ENCODE assay signal across 26 cellular contexts in the genomic region with DNA sequence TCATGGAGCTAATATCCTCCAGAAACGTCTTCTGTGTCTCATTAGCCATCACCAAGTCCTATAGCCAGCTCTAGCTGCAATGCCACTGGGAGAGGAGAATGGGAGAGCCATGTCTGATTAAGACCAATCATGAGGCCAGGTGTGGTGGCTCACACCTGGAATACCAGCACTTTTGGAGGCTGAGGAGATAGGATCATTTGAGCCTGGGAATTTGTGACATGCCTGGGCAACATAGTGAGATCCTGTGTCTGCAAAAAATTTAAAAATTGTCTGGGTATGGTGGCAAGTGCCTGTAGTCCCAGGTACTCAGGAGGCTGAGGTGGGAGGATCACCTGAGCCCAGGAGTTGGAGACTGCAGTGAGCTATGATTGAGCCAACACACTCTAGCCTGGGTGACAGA. TPM values are rescaled to one million over a fixed set of nuclear protein-coding genes. Genes with fewer than 3 reads are reported as not detected.
A peak's percentile ranks its signal among the peaks of the same experiment; 100 is the strongest.
DNase-seq lines count a peak whose midpoint lies in the region; ATAC-seq, FAIRE-seq and TF ChIP-seq lines count a peak whose summit lies in the region.
"Had no signal": no experiment of that assay in that cellular context is flagged by ENCODE, and none has a peak within 500 bp of the region (broad histone marks: within the 10 kb centered on the region; RNA-seq: fewer than 3 reads in every experiment).

No MANE protein-coding gene starts in this region.

- no peak for TF ChIP-seq CTCF in astrocyte (IDR thresholded peaks at IDR 0.05; ENCODE audit: insufficient read depth, low read depth, low read length)
- TF ChIP-seq CTCF in transverse colon (IDR thresholded peaks at IDR 0.05) = no peak
- TF ChIP-seq CTCF in glutamatergic neuron (IDR thresholded peaks at IDR 0.05; ENCODE audit: partially characterized antibody, unreplicated experiment) = no peak

- peaks cover 8% of the 10 kb centered on the region for H3K4me1 Mint-ChIP-seq in astrocyte (ENCODE audit: low read depth, unreplicated experiment)
- H3K4me1 Mint-ChIP-seq in glutamatergic neuron (ENCODE audit: low read depth, unreplicated experiment) = peaks cover 9% of the 10 kb centered on the region
- H3K4me1 Mint-ChIP-seq: CD14-positive monocyte, GM23338, H9 had no signal

- in situ Hi-C loops in transverse colon (cut with MboI; ENCODE audit: low pct_ligation_motif_present in 1 of 4, low pct_unique_long_range_greater_than_20kb in 1 of 4, low sequenced_read_pairs in 3 of 4) = no loop called here

- H3K4me3 Mint-ChIP-seq in astrocyte (ENCODE audit: unreplicated experiment) (no peak overlapping the region), glutamatergic neuron (ENCODE audit: unreplicated experiment) (no peak overlapping the region)
- H3K4me3 Mint-ChIP-seq: CD14-positive monocyte; CD4-positive, alpha-beta T cell; CD8-positive, alpha-beta memory T cell; GM23338; H9 had no signal

- H3K36me3 ChIP-seq in Karpas-422 (ENCODE audit: insufficient read depth, low read length) (peaks cover 76% of the 10 kb centered on the region), astrocyte (ENCODE audit: insufficient read depth, low read length) (peaks cover 8% of the 10 kb centered on the region), transverse colon (peaks cover 0 to 15% (median 5%) of the 10 kb centered on the region in 4 donors)
- H3K36me3 ChIP-seq: BE2C had no signal

- H3K4me3 ChIP-seq in Karpas-422 (ENCODE audit: low read length) (no peak overlapping the region), astrocyte (ENCODE audit: insufficient read depth, low read depth, low read length) (no peak overlapping the region), transverse colon (no peak overlapping the region)
- H3K4me3 ChIP-seq: A549; BLaER1 treated with 17β-estradiol and CSF1 and Interleukin-3, amounts not matched to agents 10 nM and 100 nM; GM23338 had no signal

- peaks cover 3% of the 10 kb centered on the region for H3K27me3 Mint-ChIP-seq in astrocyte (ENCODE audit: low read depth, unreplicated experiment)
- peaks cover 5% of the 10 kb centered on the region for H3K27me3 Mint-ChIP-seq in glutamatergic neuron (ENCODE audit: unreplicated experiment)

- H3K27ac Mint-ChIP-seq in astrocyte (ENCODE audit: unreplicated experiment) (peak overlapping the region; percentile 44), glutamatergic neuron (ENCODE audit: unreplicated experiment) (no peak overlapping the region)
- H3K27ac Mint-ChIP-seq: CD4-positive, alpha-beta T cell; CD8-positive, alpha-beta memory T cell; GM23338; H9 had no signal

- no peaks in the 10 kb centered on the region for H3K27me3 ChIP-seq in Karpas-422 (ENCODE audit: low read length)
- no peaks in the 10 kb centered on the region for H3K27me3 ChIP-seq in astrocyte (ENCODE audit: insufficient read depth, low read length)
- no peaks in the 10 kb centered on the region for H3K27me3 ChIP-seq in transverse colon
- H3K27me3 ChIP-seq: BE2C; BLaER1 treated with 17β-estradiol and CSF1 and Interleukin-3, amounts not matched to agents 10 nM and 100 nM had no signal

- DNase-seq in Karpas-422 (no peak), astrocyte (ENCODE audit: low read depth) (no peak), left lobe of liver (ENCODE audit: low spot score) (peak; percentile 3), transverse colon (peak; percentile 0), glutamatergic neuron (no peak)
- DNase-seq: 8988T; ACHN; AML-193; BE2C; CD4-positive, alpha-beta T cell; CD8-positive, alpha-beta memory T cell; DMS 273 treated with DMSO at 0.1 percent for 48 hours; DMS79; EL; GDM1; H9 had no signal

- ATAC-seq in left lobe of liver (no peak), HG02623 (IDR thresholded peaks at IDR 0.05; ENCODE audit: unreplicated experiment) (no peak), HG02763 (IDR thresholded peaks at IDR 0.05; ENCODE audit: unreplicated experiment) (no peak)
- ATAC-seq: A549, GM23338, HCT116 had no signal

- H3K4me1 ChIP-seq in Karpas-422 (ENCODE audit: low read length) (peaks cover 14% of the 10 kb centered on the region), astrocyte (ENCODE audit: insufficient read depth, low read length) (peaks cover under 1% of the 10 kb centered on the region), transverse colon (peaks cover 7 to 16% (median 9%) of the 10 kb centered on the region in 4 donors)
- H3K4me1 ChIP-seq: BE2C; BLaER1 treated with 17β-estradiol and CSF1 and Interleukin-3, amounts not matched to agents 10 nM and 100 nM had no signal

- no peak for TF ChIP-seq EP300 in transverse colon (IDR thresholded peaks at IDR 0.05; ENCODE audit: low read depth)

- H3K9me3 Mint-ChIP-seq in astrocyte (ENCODE audit: unreplicated experiment) (peaks cover 3% of the 10 kb centered on the region), glutamatergic neuron (ENCODE audit: unreplicated experiment) (peaks cover 3% of the 10 kb centered on the region)
- H3K9me3 Mint-ChIP-seq: CD14-positive monocyte; CD4-positive, alpha-beta T cell; CD8-positive, alpha-beta memory T cell; GM23338 had no signal

- H4K20me1 ChIP-seq in Karpas-422 (ENCODE audit: insufficient read depth, low read depth, low read length) (no peaks in the 10 kb centered on the region), astrocyte (ENCODE audit: insufficient read depth, low read length) (no peaks in the 10 kb centered on the region)
- H4K20me1 ChIP-seq: BLaER1 treated with 17β-estradiol and CSF1 and Interleukin-3, amounts not matched to agents 10 nM and 100 nM had no signal

- 0 out of 2 replicates have a peak, but pooled peaks cover 6% of the 10 kb centered on the region for H3K79me2 ChIP-seq in Karpas-422 (ENCODE audit: low read length)
- H3K79me2 ChIP-seq in astrocyte (ENCODE audit: insufficient read depth, low read length) = no peaks in the 10 kb centered on the region

- intact Hi-C loops in transverse colon (cut with DNase I; ENCODE audit: low total_unique reads) = no loop called here

- WGBS in transverse colon (ENCODE audit: low coverage in 1 of 2), 2 donors = 40 to 81% methylated on average over 1 of the region's 1 CpG

- H3K9ac ChIP-seq in Karpas-422 (ENCODE audit: low read length) = no peak overlapping the region
- H3K9ac ChIP-seq in astrocyte (ENCODE audit: low read length) = no peak overlapping the region
- H3K9ac ChIP-seq: BLaER1 treated with 17β-estradiol and CSF1 and Interleukin-3, amounts not matched to agents 10 nM and 100 nM had no signal

- TF ChIP-seq POLR2A in transverse colon (IDR thresholded peaks at IDR 0.05) = no peak

- H3K36me3 Mint-ChIP-seq in astrocyte (ENCODE audit: low read depth, unreplicated experiment) = peaks cover 14% of the 10 kb centered on the region
- H3K36me3 Mint-ChIP-seq in glutamatergic neuron (ENCODE audit: unreplicated experiment) = peaks cover 9% of the 10 kb centered on the region
- H3K36me3 Mint-ChIP-seq: CD8-positive, alpha-beta memory T cell had no signal

- H2AFZ ChIP-seq in Karpas-422 (ENCODE audit: low read length) = no peak overlapping the region
- no peak overlapping the region for H2AFZ ChIP-seq in astrocyte (ENCODE audit: low read depth, low read length)
- H2AFZ ChIP-seq: GM23338 had no signal

- no peaks in the 10 kb centered on the region for H3K9me2 ChIP-seq in Karpas-422 (replicated peaks; ENCODE audit: insufficient read depth, low read length)

- H3K27ac ChIP-seq in Karpas-422 (ENCODE audit: low read length) (peak overlapping the region; percentile 0; the same call in 1 of the 2 replicates), astrocyte (ENCODE audit: low read depth, low read length) (no peak overlapping the region), transverse colon (no peak overlapping the region)
- H3K27ac ChIP-seq: A549; BLaER1 treated with 17β-estradiol and CSF1 and Interleukin-3, amounts not matched to agents 10 nM and 100 nM had no signal

- no peaks in the 10 kb centered on the region; the same call in 1 of the 2 replicates for H3K9me3 ChIP-seq in Karpas-422 (ENCODE audit: low read length)
- H3K9me3 ChIP-seq in astrocyte (ENCODE audit: insufficient read depth, low read depth, low read length) = peaks cover 4% of the 10 kb centered on the region
- H3K9me3 ChIP-seq in transverse colon = no peaks in the 10 kb centered on the region
- H3K9me3 ChIP-seq: A549, BE2C had no signal

- no peak for FAIRE-seq in astrocyte (lab: Jason Lieb, UNC)
- FAIRE-seq: A549, D721Med, GM12891, GM18507 had no signal

- H3K4me2 ChIP-seq in Karpas-422 (ENCODE audit: low read depth, low read length, poor library complexity, severe bottlenecking) (no peak overlapping the region), astrocyte (ENCODE audit: low read length) (no peak overlapping the region)
- H3K4me2 ChIP-seq: A549; BLaER1 treated with 17β-estradiol and CSF1 and Interleukin-3, amounts not matched to agents 10 nM and 100 nM; GM23338 had no signal

RNA-seq across cellular contexts. Expression of gene MGLL, which starts 13.1 kb away (rescaled TPM):
- 58.0 and 63.3 TPM in 2 replicates for total RNA-seq in Karpas-422 (2014; rRNA removed; shearing (Covaris generic); ENCODE audit: low replicate concordance)
- total RNA-seq in astrocyte = 24.5 and 27.3 TPM in 2 replicates
- total RNA-seq in left lobe of liver = 139 TPM
- total RNA-seq in transverse colon = 100 to 1,000 TPM; 150 to 329 (median 294) TPM
- 10.3 TPM for total RNA-seq in glutamatergic neuron (ENCODE audit: unreplicated experiment)

Comparison
In these comparisons a context has a peak if more than half of its experiments do, and no peak if none do; other contexts are left out.
1. DNase-seq: peak in left lobe of liver (single experiment) and transverse colon (single experiment); none in Karpas-422 (single experiment), astrocyte (single experiment) and glutamatergic neuron (single experiment).